ENCODE assay signal across 1 cellular context in the genomic region with DNA sequence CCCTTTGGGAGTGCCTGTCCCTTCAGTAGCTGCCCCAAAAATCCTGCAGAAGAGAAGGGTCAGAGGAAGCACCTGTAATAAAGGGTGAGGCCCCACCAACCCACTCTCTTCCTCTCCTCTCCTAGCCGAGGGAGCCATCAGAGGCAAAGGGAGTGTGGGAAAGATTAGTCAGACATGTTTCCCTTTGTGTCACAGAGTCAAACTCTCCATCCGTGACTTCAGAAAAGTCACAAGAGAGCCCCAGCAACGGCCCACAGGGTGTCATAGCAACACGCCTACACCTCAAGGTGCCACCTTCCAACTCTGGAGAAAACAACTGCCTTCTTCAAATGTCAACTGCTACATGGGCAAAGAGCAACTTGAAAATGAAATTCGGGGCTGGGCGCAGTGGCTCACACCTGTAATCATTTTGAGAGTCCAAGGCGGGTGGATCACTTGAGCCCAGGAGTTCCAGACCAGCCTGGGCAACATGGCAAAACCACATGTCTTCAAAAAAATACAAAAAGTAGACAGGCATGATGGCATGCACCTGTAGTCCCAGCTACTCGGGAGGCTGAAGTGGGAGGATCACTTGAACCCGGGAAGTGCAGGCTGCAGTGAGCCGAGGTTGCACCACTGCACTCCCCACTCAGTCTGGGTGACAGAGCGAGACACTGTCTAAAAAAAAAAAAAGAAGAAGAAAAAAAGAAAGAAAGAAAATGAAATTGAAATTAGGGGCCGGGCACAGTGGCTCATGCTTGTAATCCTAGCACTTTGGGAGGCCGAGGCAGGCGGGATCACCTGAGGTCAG.
TF ChIP-seq lines count a peak whose summit lies in the region.

No MANE protein-coding gene starts in this region.

TF ChIP-seq in IMR-90, 13 proteins besides CTCF, POLR2A, EP300 and RAD21 (continued from another document):
- TF ChIP-seq MAFK (IDR thresholded peaks at IDR 0.05; ENCODE audit: low read depth, low read length) (no peak), ELK1 (IDR thresholded peaks at IDR 0.05; ENCODE audit: borderline replicate concordance, low read depth, low read length) (no peak), CEBPB (IDR thresholded peaks at IDR 0.05; ENCODE audit: low read depth, low read length) (no peak), RCOR1 (IDR thresholded peaks at IDR 0.05; ENCODE audit: insufficient replicate concordance, low read length) (no peak), FOS (IDR thresholded peaks at IDR 0.05; ENCODE audit: low read depth, low read length) (no peak), MAZ (IDR thresholded peaks at IDR 0.05; ENCODE audit: borderline replicate concordance, low read depth, low read length) (no peak), NFE2L2 (IDR thresholded peaks at IDR 0.05; ENCODE audit: low read depth, low read length) (no peak), BHLHE40 (IDR thresholded peaks at IDR 0.05; ENCODE audit: low read depth, low read length) (no peak)
TF ChIP-seq in IMR-90: peak in this region for 0.
